ENCODE assay signal across 1 cellular context in genomic region chr20:32207626-32208498, GRCh38.
TF ChIP-seq lines count a peak whose summit lies in the region.

Gene PLAGL2, minus strand, starts transcription at chr20:32207743. Its CDS starts 5,565 bp downstream, at chr20:32202178.
Gene POFUT1, plus strand, starts transcription at chr20:32207880. Its CDS starts 62 bp downstream, at chr20:32207942.

TF ChIP-seq in K562, 482 proteins besides CTCF, POLR2A, EP300 and RAD21 (continued from another document and continues in another):
- TF ChIP-seq MLLT1 (IDR thresholded peaks at IDR 0.05) (no peak), RBM15 (IDR thresholded peaks at IDR 0.05; ENCODE audit: insufficient read depth, low read length) (no peak), ZFPM2 (CRISPR knock-in tag; IDR thresholded peaks at IDR 0.05) (no peak), TCF15 (CRISPR knock-in tag; IDR thresholded peaks at IDR 0.05) (no peak), PRPF4 (IDR thresholded peaks at IDR 0.05; ENCODE audit: insufficient read depth, low read depth, low read length, poor library complexity, severe bottlenecking) (no peak), MAZ (CRISPR knock-in tag; conservative IDR thresholded peaks at IDR 0.05 in 1 of 2, IDR thresholded peaks at IDR 0.05 in 1 of 2) (peak; percentile 53 to 90; a peak in 3 of 4 replicates), HEY1 (CRISPR knock-in tag; IDR thresholded peaks at IDR 0.05; ENCODE audit: borderline replicate concordance) (no peak), EZH2 (IDR thresholded peaks at IDR 0.05; ENCODE audit: borderline replicate concordance, low read depth, low read length) (no peak), ARID4B (CRISPR knock-in tag; IDR thresholded peaks at IDR 0.05) (peak; percentile 72), CBX8 (IDR thresholded peaks at IDR 0.05; ENCODE audit: borderline replicate concordance, extremely low read depth, low read depth, low read length, poor library complexity, severe bottlenecking) (no peak), KHSRP (IDR thresholded peaks at IDR 0.05) (no peak), MAFF (IDR thresholded peaks at IDR 0.05; ENCODE audit: low read length) (peak; percentile 33; the same call in 1 of the 2 replicates), IFI16 (CRISPR knock-in tag; IDR thresholded peaks at IDR 0.05) (no peak), SREBF1 (IDR thresholded peaks at IDR 0.05; ENCODE audit: borderline replicate concordance, low read depth, low read length) (no peak), ARID2 (IDR thresholded peaks at IDR 0.05) (no peak), BRF2 (IDR thresholded peaks at IDR 0.05; ENCODE audit: borderline replicate concordance, insufficient read depth, insufficient read length) (no peak), ZKSCAN8 (CRISPR knock-in tag; IDR thresholded peaks at IDR 0.05) (no peak), ZNF77 (CRISPR knock-in tag; IDR thresholded peaks at IDR 0.05) (no peak), ZNF41 (CRISPR knock-in tag; conservative IDR thresholded peaks at IDR 0.05) (no peak), U2AF1 (optimal IDR thresholded peaks at IDR 0.05; ENCODE audit: low read depth, low read length) (peak; percentile 52), MCM2 (IDR thresholded peaks at IDR 0.05; ENCODE audit: low read depth) (no peak), PRDM10 (IDR thresholded peaks at IDR 0.05; ENCODE audit: partially characterized antibody) (no peak), FOXA1 (IDR thresholded peaks at IDR 0.05; ENCODE audit: borderline replicate concordance) (no peak), U2AF2 (optimal IDR thresholded peaks at IDR 0.05; ENCODE audit: low read depth, low read length) (no peak), ELF1 (tag; IDR thresholded peaks at IDR 0.05) (0 out of 2 replicates have a peak, but pooled peaks have one; percentile 43), BRD9 (IDR thresholded peaks at IDR 0.05; ENCODE audit: low read depth, partially characterized antibody) (no peak), NELFE (IDR thresholded peaks at IDR 0.05; ENCODE audit: insufficient read depth, insufficient read length) (no peak), JUNB (CRISPR knock-in tag; conservative IDR thresholded peaks at IDR 0.05) (no peak), NCOA4 (IDR thresholded peaks at IDR 0.05; ENCODE audit: partially characterized antibody) (no peak), OTX1 (CRISPR knock-in tag; IDR thresholded peaks at IDR 0.05) (no peak), ZNF174 (CRISPR knock-in tag; IDR thresholded peaks at IDR 0.05) (no peak), ZNF740 (CRISPR knock-in tag; IDR thresholded peaks at IDR 0.05) (no peak), ZNF740 (tag; IDR thresholded peaks at IDR 0.05) (no peak), TRIM25 (IDR thresholded peaks at IDR 0.05; ENCODE audit: borderline replicate concordance) (no peak), ZNF79 (CRISPR knock-in tag; IDR thresholded peaks at IDR 0.05; ENCODE audit: low read depth) (no peak), PTRF (tag; IDR thresholded peaks at IDR 0.05) (no peak), DMBX1 (CRISPR knock-in tag; IDR thresholded peaks at IDR 0.05; ENCODE audit: borderline replicate concordance) (no peak), NFIC (IDR thresholded peaks at IDR 0.05) (peak; percentile 43), NONO (IDR thresholded peaks at IDR 0.05; ENCODE audit: low read depth in 2 of 2, low read length in 1 of 2) (peak; percentile 74 to 81; a peak in 3 of 4 replicates), CHD1 (IDR thresholded peaks at IDR 0.05; ENCODE audit: low read length) (peak; percentile 57), TFAP4 (CRISPR knock-in tag; IDR thresholded peaks at IDR 0.05; ENCODE audit: borderline replicate concordance) (peak; percentile 47; the same call in 1 of the 2 replicates), SMARCC2 (IDR thresholded peaks at IDR 0.05; ENCODE audit: low read depth) (0 out of 2 replicates have a peak, but pooled peaks have one; percentile 21), CTBP1 (IDR thresholded peaks at IDR 0.05; ENCODE audit: borderline replicate concordance) (peak; percentile 90; the same call in 1 of the 2 replicates), KDM2B (CRISPR knock-in tag; IDR thresholded peaks at IDR 0.05) (no peak), SRSF3 (IDR thresholded peaks at IDR 0.05; ENCODE audit: insufficient read depth, low read length) (no peak), ATF2 (CRISPR knock-in tag; IDR thresholded peaks at IDR 0.05) (no peak), GATAD2A (IDR thresholded peaks at IDR 0.05) (no peak), HMGXB4 (CRISPR knock-in tag; IDR thresholded peaks at IDR 0.05) (peak; percentile 51), EGR1 (conservative IDR thresholded peaks at IDR 0.05) (peak; percentile 31)
